Comparison of ENCODE assay signal across 1 cellular context in the genomic region with DNA sequence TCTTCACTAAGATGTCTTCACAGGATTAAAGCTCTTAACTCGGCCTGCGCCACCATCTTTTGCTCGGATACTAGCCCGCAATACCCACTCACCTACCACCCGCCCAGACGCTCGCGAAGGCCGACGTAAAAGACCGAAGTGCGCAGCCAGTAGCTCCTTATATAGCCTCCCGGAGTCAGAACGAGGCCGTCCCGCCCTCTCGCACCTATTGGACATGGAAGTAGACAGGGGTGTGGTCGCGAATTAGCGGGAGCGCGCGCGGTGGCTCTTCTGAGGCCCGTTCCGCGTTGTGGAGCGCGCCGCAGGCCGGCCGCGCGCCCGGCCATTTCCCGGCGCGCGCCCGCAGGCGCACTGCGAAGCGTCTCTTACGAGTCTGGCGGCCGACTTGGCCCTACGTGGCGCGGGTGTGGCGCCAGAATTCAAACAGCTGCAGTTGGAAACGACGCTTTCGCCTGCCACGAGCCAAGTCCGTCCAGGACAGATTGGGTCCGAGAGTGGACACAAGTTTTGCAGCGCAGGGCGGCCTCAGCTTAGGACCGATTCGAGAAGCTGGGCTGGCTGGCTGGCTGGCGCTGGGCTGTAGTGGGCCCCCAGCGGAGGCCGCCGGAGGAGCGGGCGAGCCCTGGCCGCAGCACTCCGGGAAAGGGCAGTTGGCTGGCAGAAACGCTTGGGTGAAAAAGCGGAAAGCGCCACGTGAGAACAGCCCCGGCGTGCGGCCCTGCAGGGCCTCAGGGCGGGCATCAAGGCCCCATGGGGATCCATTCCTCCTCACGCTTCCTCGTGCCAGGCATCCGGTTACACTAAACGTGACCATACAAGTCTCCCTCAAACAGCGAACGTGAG.
TF ChIP-seq lines count a peak whose summit lies in the region.

No MANE protein-coding gene starts in this region.

TF ChIP-seq in HepG2, 621 proteins besides CTCF, POLR2A, EP300 and RAD21 (continued from another document and continues in another):
- TF ChIP-seq, protein P1, sequence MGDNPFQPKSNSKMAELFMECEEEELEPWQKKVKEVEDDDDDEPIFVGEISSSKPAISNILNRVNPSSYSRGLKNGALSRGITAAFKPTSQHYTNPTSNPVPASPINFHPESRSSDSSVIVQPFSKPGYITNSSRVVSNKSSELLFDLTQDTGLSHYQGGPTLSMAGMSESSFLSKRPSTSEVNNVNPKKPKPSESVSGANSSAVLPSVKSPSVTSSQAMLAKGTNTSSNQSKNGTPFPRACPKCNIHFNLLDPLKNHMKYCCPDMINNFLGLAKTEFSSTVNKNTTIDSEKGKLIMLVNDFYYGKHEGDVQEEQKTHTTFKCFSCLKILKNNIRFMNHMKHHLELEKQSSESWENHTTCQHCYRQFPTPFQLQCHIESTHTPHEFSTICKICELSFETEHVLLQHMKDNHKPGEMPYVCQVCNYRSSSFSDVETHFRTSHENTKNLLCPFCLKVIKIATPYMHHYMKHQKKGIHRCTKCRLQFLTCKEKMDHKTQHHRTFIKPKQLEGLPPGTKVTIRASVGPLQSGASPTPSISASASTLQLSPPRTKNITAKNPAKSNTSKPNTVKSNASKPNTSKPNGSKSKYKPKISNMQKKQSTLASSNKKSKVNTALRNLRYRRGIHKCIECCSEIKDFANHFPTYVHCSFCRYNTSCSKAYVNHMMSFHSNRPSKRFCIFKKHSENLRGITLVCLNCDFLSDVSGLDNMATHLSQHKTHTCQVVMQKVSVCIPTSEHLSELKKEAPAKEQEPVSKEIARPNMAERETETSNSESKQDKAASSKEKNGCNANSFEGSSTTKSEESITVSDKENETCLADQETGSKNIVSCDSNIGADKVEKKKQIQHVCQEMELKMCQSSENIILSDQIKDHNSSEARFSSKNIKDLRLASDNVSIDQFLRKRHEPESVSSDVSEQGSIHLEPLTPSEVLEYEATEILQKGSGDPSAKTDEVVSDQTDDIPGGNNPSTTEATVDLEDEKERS (CRISPR knock-in tag; IDR thresholded peaks at IDR 0.05) = no peak; the same call in 1 of the 2 replicates
- TF ChIP-seq ADNP (CRISPR knock-in tag; IDR thresholded peaks at IDR 0.05) (0 out of 2 replicates have a peak, but pooled peaks have one; percentile 35), HIVEP1 (CRISPR knock-in tag; IDR thresholded peaks at IDR 0.05) (0 out of 2 replicates have a peak, but pooled peaks have one; percentile 5), ZNF124 (CRISPR knock-in tag; IDR thresholded peaks at IDR 0.05) (peak; percentile 70; the same call in 1 of the 2 replicates), ZNF317 (CRISPR knock-in tag; IDR thresholded peaks at IDR 0.05) (peak; percentile 62; the same call in 1 of the 2 replicates), ZNF556 (CRISPR knock-in tag; IDR thresholded peaks at IDR 0.05; ENCODE audit: borderline replicate concordance) (peak; percentile 97), ZNF615 (CRISPR knock-in tag; IDR thresholded peaks at IDR 0.05; ENCODE audit: borderline replicate concordance) (0 out of 2 replicates have a peak, but pooled peaks have one; percentile 68), MED8 (CRISPR knock-in tag; IDR thresholded peaks at IDR 0.05; ENCODE audit: insufficient replicate concordance) (peak; percentile 59), PAF1 (CRISPR knock-in tag; IDR thresholded peaks at IDR 0.05) (no peak), ZNF563 (CRISPR knock-in tag; IDR thresholded peaks at IDR 0.05) (peak; percentile 88), MXD3 (CRISPR knock-in tag; IDR thresholded peaks at IDR 0.05) (peak; percentile 62), YEATS4 (CRISPR knock-in tag; IDR thresholded peaks at IDR 0.05; ENCODE audit: borderline replicate concordance) (peak; percentile 98), PBX3 (CRISPR knock-in tag; IDR thresholded peaks at IDR 0.05; ENCODE audit: borderline replicate concordance) (peak; percentile 50), THAP7 (CRISPR knock-in tag; IDR thresholded peaks at IDR 0.05) (0 out of 2 replicates have a peak, but pooled peaks have one; percentile 49), NR2C2 (CRISPR knock-in tag; IDR thresholded peaks at IDR 0.05; ENCODE audit: borderline replicate concordance) (no peak), ZBTB10 (CRISPR knock-in tag; IDR thresholded peaks at IDR 0.05; ENCODE audit: borderline replicate concordance) (peak; percentile 53; the same call in 1 of the 2 replicates), TFDP1 (CRISPR knock-in tag; IDR thresholded peaks at IDR 0.05; ENCODE audit: borderline replicate concordance) (peak; percentile 96; the same call in 1 of the 2 replicates), KLF9 (CRISPR knock-in tag; IDR thresholded peaks at IDR 0.05; ENCODE audit: low read depth) (no peak), CERS6 (CRISPR knock-in tag; IDR thresholded peaks at IDR 0.05) (no peak), SP2 (CRISPR knock-in tag; IDR thresholded peaks at IDR 0.05) (peak; percentile 59; the same call in 1 of the 2 replicates), ZNF263 (CRISPR knock-in tag; IDR thresholded peaks at IDR 0.05) (peak; percentile 64), ZNF225 (CRISPR knock-in tag; IDR thresholded peaks at IDR 0.05) (no peak), HMG20A (CRISPR knock-in tag; IDR thresholded peaks at IDR 0.05; ENCODE audit: borderline replicate concordance) (peak; percentile 53; the same call in 1 of the 2 replicates), ZNF564 (CRISPR knock-in tag; IDR thresholded peaks at IDR 0.05) (peak; percentile 75; the same call in 1 of the 2 replicates), ZNF333 (CRISPR knock-in tag; IDR thresholded peaks at IDR 0.05; ENCODE audit: borderline replicate concordance) (no peak; the same call in 1 of the 2 replicates), PRDM10 (CRISPR knock-in tag; IDR thresholded peaks at IDR 0.05; ENCODE audit: low read depth) (no peak; the same call in 1 of the 2 replicates), GTF2F1 (IDR thresholded peaks at IDR 0.05; ENCODE audit: low read length) (peak; percentile 99), KMT2B (CRISPR knock-in tag; IDR thresholded peaks at IDR 0.05) (peak; percentile 81; the same call in 1 of the 2 replicates), MYPOP (CRISPR knock-in tag; IDR thresholded peaks at IDR 0.05) (no peak; the same call in 1 of the 2 replicates), HNF4A (CRISPR knock-in tag; IDR thresholded peaks at IDR 0.05) (peak; percentile 60)
- TF ChIP-seq, protein P2, sequence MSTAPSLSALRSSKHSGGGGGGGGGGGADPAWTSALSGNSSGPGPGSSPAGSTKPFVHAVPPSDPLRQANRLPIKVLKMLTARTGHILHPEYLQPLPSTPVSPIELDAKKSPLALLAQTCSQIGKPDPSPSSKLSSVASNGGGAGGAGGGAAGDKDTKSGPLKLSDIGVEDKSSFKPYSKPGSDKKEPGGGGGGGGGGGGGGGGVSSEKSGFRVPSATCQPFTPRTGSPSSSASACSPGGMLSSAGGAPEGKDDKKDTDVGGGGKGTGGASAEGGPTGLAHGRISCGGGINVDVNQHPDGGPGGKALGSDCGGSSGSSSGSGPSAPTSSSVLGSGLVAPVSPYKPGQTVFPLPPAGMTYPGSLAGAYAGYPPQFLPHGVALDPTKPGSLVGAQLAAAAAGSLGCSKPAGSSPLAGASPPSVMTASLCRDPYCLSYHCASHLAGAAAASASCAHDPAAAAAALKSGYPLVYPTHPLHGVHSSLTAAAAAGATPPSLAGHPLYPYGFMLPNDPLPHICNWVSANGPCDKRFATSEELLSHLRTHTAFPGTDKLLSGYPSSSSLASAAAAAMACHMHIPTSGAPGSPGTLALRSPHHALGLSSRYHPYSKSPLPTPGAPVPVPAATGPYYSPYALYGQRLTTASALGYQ (CRISPR knock-in tag; IDR thresholded peaks at IDR 0.05) = peak; percentile 71; the same call in 1 of the 2 replicates
- TF ChIP-seq, protein P3, sequence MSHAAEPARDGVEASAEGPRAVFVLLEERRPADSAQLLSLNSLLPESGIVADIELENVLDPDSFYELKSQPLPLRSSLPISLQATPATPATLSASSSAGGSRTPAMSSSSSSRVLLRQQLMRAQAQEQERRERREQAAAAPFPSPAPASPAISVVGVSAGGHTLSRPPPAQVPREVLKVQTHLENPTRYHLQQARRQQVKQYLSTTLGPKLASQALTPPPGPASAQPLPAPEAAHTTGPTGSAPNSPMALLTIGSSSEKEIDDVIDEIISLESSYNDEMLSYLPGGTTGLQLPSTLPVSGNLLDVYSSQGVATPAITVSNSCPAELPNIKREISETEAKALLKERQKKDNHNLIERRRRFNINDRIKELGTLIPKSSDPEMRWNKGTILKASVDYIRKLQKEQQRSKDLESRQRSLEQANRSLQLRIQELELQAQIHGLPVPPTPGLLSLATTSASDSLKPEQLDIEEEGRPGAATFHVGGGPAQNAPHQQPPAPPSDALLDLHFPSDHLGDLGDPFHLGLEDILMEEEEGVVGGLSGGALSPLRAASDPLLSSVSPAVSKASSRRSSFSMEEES (CRISPR knock-in tag; IDR thresholded peaks at IDR 0.05) = peak; percentile 26; the same call in 1 of the 2 replicates
